In the genomic region with DNA sequence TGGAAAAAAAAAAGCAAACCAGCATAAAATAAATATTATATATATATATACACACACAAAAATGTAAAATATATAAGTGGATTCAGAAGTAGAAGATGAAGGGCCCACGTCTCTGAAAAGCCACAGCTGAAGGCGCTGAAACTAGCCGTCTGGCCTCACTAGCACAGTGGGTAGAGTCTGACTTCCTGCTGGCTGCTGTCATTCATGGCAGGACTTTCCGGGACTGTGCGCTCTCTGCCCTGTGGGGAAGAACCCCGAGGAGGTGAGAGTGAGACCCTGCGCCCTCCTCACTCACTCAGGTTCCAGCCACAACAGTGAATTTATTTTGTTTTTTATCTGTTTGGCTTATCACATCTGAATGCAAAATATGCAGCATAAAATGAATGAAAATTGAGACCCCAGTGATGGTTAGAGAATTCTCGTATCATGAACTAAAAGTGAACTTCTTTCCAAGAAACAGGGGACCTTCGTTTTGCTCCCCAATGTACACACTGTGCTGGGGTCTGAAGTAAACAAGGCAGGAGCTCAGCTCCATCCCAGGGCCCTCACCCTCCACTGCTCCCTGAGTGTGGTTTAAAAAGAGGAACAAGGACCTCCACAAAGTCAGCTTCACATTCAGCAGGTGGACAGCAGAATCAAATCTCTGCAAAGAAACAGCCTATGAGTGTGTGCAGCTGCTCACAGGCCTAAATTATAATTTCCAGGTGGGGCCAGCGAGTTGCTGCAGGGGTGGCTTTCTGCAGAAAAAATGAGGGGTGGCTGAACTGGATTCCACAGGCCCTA, we compare ENCODE assay signal across 1 cellular context.
TF ChIP-seq lines count a peak whose summit lies in the region.

No MANE protein-coding gene starts in this region.

TF ChIP-seq in WTC11, 78 proteins besides CTCF, POLR2A, EP300 and RAD21 (continued from another document):
- TF ChIP-seq ELF4 (CRISPR knock-in tag; IDR thresholded peaks at IDR 0.05; ENCODE audit: low read depth) (no peak), FOXK1 (CRISPR knock-in tag; IDR thresholded peaks at IDR 0.05) (no peak), ZNF317 (CRISPR knock-in tag; IDR thresholded peaks at IDR 0.05; ENCODE audit: borderline replicate concordance, low read depth) (no peak), ZNF232 (CRISPR knock-in tag; IDR thresholded peaks at IDR 0.05) (no peak), NR1H2 (CRISPR knock-in tag; IDR thresholded peaks at IDR 0.05) (no peak), SMAD4 (CRISPR knock-in tag; IDR thresholded peaks at IDR 0.05) (no peak), ZNF396 (CRISPR knock-in tag; IDR thresholded peaks at IDR 0.05; ENCODE audit: borderline replicate concordance) (no peak), SOX15 (CRISPR knock-in tag; IDR thresholded peaks at IDR 0.05) (no peak)
- TF ChIP-seq, protein P1, sequence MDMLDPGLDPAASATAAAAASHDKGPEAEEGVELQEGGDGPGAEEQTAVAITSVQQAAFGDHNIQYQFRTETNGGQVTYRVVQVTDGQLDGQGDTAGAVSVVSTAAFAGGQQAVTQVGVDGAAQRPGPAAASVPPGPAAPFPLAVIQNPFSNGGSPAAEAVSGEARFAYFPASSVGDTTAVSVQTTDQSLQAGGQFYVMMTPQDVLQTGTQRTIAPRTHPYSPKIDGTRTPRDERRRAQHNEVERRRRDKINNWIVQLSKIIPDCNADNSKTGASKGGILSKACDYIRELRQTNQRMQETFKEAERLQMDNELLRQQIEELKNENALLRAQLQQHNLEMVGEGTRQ (CRISPR knock-in tag; IDR thresholded peaks at IDR 0.05) = no peak
- TF ChIP-seq, protein P2, sequence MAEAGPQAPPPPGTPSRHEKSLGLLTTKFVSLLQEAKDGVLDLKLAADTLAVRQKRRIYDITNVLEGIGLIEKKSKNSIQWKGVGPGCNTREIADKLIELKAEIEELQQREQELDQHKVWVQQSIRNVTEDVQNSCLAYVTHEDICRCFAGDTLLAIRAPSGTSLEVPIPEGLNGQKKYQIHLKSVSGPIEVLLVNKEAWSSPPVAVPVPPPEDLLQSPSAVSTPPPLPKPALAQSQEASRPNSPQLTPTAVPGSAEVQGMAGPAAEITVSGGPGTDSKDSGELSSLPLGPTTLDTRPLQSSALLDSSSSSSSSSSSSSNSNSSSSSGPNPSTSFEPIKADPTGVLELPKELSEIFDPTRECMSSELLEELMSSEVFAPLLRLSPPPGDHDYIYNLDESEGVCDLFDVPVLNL (CRISPR knock-in tag; IDR thresholded peaks at IDR 0.05; ENCODE audit: borderline replicate concordance, low read depth) = no peak
